13 cellular contexts compared by ENCODE assay signal in the genomic region with DNA sequence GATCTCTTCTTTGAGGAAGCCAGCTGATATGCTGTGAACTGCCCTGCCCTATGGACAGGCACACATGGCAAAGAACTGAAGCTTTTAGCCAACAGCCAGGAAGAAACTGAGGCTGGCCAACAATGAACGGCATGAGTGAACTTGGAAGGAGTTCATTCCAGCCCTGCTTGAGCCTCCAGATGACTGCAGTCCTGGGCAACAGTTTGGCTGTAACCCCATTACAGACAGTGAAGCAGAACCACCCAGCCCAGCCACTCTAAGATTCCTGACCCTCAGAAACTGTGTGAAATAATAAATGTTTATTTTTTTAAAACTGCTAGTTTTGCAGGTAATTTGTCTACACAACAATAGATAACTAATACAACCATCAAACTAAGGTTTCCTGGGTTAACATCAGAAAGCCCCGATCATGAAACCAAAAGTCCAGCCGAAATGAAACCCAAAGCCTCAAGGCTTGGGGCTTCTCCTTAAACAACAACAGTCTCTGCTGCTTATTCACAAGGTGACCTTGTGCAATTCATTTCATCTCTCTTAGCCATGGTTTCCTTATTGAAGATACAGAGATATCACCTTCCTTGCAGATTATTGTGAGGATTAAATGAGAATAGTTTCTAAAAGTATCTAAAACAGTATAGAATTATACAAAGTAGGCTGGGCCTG.
DNase-seq lines count a peak whose midpoint lies in the region; ATAC-seq and TF ChIP-seq lines count a peak whose summit lies in the region.
"Had no signal": no experiment of that assay in that cellular context is flagged by ENCODE, and none has a peak within 500 bp of the region (broad histone marks: within the 10 kb centered on the region; RNA-seq: fewer than 3 reads in every experiment).

No MANE protein-coding gene starts in this region.

- H3K9me3 Mint-ChIP-seq in memory B cell, result no peaks in the 10 kb centered on the region
- H3K9me3 Mint-ChIP-seq: brain had no signal

- CTCF ChIA-PET in HEK293T (lab: Yijun Ruan, JAX), result no interaction called here

- POLR2A ChIA-PET in HEK293T (lab: Yijun Ruan, JAX), result no interaction called here

- H3K4me3 Mint-ChIP-seq in memory B cell, result no peak overlapping the region
- H3K4me3 Mint-ChIP-seq: brain; CD4-positive, CD25-positive, alpha-beta regulatory T cell had no signal

- DNase-seq in memory B cell (ENCODE audit: low spot score in 2 of 2) (no peak), HEK293T (ENCODE audit: extremely low spot score) (no peak), NCI-H2107 (lab: John Stamatoyannopoulos, UW) (no peak)
- DNase-seq: activated CD4-positive, alpha-beta T cell treated with anti-CD3 and anti-CD28 coated beads, Interleukin-2, amount 50 U/mL, for 48 hours; CD4-positive, CD25-positive, alpha-beta regulatory T cell; effector CD4-positive, alpha-beta T cell; mesenchymal stem cell; MV-4-11 had no signal

- no peaks in the 10 kb centered on the region for H3K27me3 Mint-ChIP-seq in memory B cell
- H3K27me3 Mint-ChIP-seq: brain had no signal

- no peaks in the 10 kb centered on the region for H3K36me3 Mint-ChIP-seq in memory B cell
- H3K36me3 Mint-ChIP-seq: CD4-positive, CD25-positive, alpha-beta regulatory T cell had no signal

- H3K4me1 Mint-ChIP-seq in memory B cell, result peaks cover 6% of the 10 kb centered on the region
- H3K4me1 Mint-ChIP-seq: brain; CD4-positive, CD25-positive, alpha-beta regulatory T cell had no signal

- peak; percentile 54 for ATAC-seq in GM18909 (IDR thresholded peaks at IDR 0.05; ENCODE audit: poor library complexity, unreplicated experiment)
- peak; percentile 46 for ATAC-seq in GM21576 (IDR thresholded peaks at IDR 0.05; ENCODE audit: unreplicated experiment)
- peak; percentile 38 for ATAC-seq in HG03108 (IDR thresholded peaks at IDR 0.05; ENCODE audit: unreplicated experiment)
- ATAC-seq in memory B cell (ENCODE audit: low read depth), result peak; percentile 49
- ATAC-seq in activated CD4-positive, CD25-positive, alpha-beta regulatory T cell treated with anti-CD3 and anti-CD28 coated beads, Interleukin-2, amount 50 U/mL, for 24 hours, result no peak

- H3K27ac Mint-ChIP-seq in memory B cell, result no peak overlapping the region
- H3K27ac Mint-ChIP-seq: CD4-positive, CD25-positive, alpha-beta regulatory T cell had no signal

TF ChIP-seq in HEK293T, 16 proteins besides CTCF, POLR2A, EP300 and RAD21:
- no peak for TF ChIP-seq FOXA1 (IDR thresholded peaks at IDR 0.05)
- no peak for TF ChIP-seq NFRKB (IDR thresholded peaks at IDR 0.05)
- no peak for TF ChIP-seq SUZ12 (IDR thresholded peaks at IDR 0.05)
- TF ChIP-seq BHLHE40 (IDR thresholded peaks at IDR 0.05; ENCODE audit: borderline replicate concordance), result no peak
- TF ChIP-seq CTBP1 (IDR thresholded peaks at IDR 0.05; ENCODE audit: borderline replicate concordance), result no peak
- TF ChIP-seq ZNF384 (IDR thresholded peaks at IDR 0.05), result no peak
- TF ChIP-seq HDGF (IDR thresholded peaks at IDR 0.05; ENCODE audit: borderline replicate concordance), result no peak
- TF ChIP-seq, protein P1, sequence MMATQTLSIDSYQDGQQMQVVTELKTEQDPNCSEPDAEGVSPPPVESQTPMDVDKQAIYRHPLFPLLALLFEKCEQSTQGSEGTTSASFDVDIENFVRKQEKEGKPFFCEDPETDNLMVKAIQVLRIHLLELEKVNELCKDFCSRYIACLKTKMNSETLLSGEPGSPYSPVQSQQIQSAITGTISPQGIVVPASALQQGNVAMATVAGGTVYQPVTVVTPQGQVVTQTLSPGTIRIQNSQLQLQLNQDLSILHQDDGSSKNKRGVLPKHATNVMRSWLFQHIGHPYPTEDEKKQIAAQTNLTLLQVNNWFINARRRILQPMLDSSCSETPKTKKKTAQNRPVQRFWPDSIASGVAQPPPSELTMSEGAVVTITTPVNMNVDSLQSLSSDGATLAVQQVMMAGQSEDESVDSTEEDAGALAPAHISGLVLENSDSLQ (IDR thresholded peaks at IDR 0.05), result no peak
- TF ChIP-seq FOXM1 (IDR thresholded peaks at IDR 0.05; ENCODE audit: borderline replicate concordance), result no peak
- TF ChIP-seq ELF4 (IDR thresholded peaks at IDR 0.05), result no peak
- no peak for TF ChIP-seq L3MBTL2 (conservative IDR thresholded peaks at IDR 0.05)
- no peak for TF ChIP-seq ARNT (IDR thresholded peaks at IDR 0.05)
- TF ChIP-seq SP1 (IDR thresholded peaks at IDR 0.05), result no peak
- no peak for TF ChIP-seq LEF1 (IDR thresholded peaks at IDR 0.05; ENCODE audit: borderline replicate concordance)
- TF ChIP-seq TARDBP (IDR thresholded peaks at IDR 0.05), result no peak
- no peak for TF ChIP-seq FOXK2 (IDR thresholded peaks at IDR 0.05)

Comparison
In these comparisons a context has a peak if more than half of its experiments do, and no peak if none do; other contexts are left out.
1. ATAC-seq: peak in GM18909 (single experiment), GM21576 (single experiment), HG03108 (single experiment) and memory B cell (single experiment); none in activated CD4-positive, CD25-positive, alpha-beta regulatory T cell treated with anti-CD3 and anti-CD28 coated beads, Interleukin-2, amount 50 U/mL, for 24 hours (0 of 2).